Comparison of ENCODE assay signal across 5 cellular contexts in the genomic region with DNA sequence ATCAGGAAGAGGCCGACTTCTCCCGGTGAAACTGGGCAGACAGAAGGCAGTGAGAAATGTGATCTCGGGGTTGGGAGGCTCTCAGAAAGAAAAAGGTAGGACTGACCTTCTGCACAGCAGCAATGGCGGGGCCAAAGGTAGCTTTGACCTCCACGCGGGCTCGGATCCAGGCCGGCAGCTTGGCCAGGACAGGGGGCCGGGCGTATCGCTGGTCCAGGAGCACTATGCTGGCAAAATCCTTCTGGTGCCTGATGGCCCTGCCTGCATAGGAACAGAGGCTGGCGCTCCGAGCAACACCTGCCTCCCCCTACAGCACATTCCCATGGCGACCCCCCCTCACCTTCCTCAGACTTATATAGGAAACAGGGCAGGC.
DNase-seq lines count a peak whose midpoint lies in the region; ATAC-seq, FAIRE-seq and TF ChIP-seq lines count a peak whose summit lies in the region.
"Not testable (repeated sequence)": the region's sequence is repeated elsewhere in the genome, so short reads cannot be mapped to it uniquely, and the experiment has no call there.

No MANE protein-coding gene starts in this region.

- in situ Hi-C loops in HepG2 (cut with HindIII; ENCODE audit: extremely low pct_ligation_motif_present, low pct_unique_long_range_greater_than_20kb), result not testable (repeated sequence)

- not testable (repeated sequence) for H2AFZ ChIP-seq in HepG2 (ENCODE audit: low read length)

- not testable (repeated sequence) for ATAC-seq in HepG2

- TF ChIP-seq CTCF in C4-2B (conservative IDR thresholded peaks at IDR 0.05); HepG2 (CRISPR knock-in tag; IDR thresholded peaks at IDR 0.05): not testable (repeated sequence)

- WGBS in HepG2 (ENCODE audit: low lambda C conversion rate), result no CpG with 5 or more reads among the region's 14 CpGs

- peak; percentile 19 for DNase-seq in activated CD8-positive, alpha-beta memory T cell treated with anti-CD3 and anti-CD28 coated beads for 24 hours
- DNase-seq in cardiac septum (ENCODE audit: low spot score) (peak; percentile 24), mesenteric fat pad (ENCODE audit: low spot score) (peak; percentile 51)
- not testable (repeated sequence) for DNase-seq in HepG2 (ENCODE audit: low spot score)

- peak overlapping the region; percentile 54 for H3K27ac ChIP-seq in C4-2B
- not testable (repeated sequence) for H3K27ac ChIP-seq in HepG2 (ENCODE audit: extremely low read length, insufficient read depth, low read length)

- H3K36me3 ChIP-seq in HepG2 (replicated peaks in 1 of 2; ENCODE audit: control insufficient read depth in 1 of 2, insufficient read depth in 2 of 2, low read length in 2 of 2), result not testable (repeated sequence)

- TF ChIP-seq RAD21 in HepG2 (CRISPR knock-in tag; IDR thresholded peaks at IDR 0.05), result not testable (repeated sequence)

- H3K79me2 ChIP-seq in HepG2 (ENCODE audit: insufficient read depth, low read length), result not testable (repeated sequence)

- CTCF ChIA-PET in HepG2 (lab: Yijun Ruan, JAX; ENCODE audit: low intra/inter-chr PET ratio, low total read pairs), result not testable (repeated sequence)

- BruUV-seq in HepG2 (replicated peaks; lab: Mats Ljungman, UMichigan), result not testable (repeated sequence)

- not testable (repeated sequence) for TF ChIP-seq POLR2A in HepG2 (IDR thresholded peaks at IDR 0.05; ENCODE audit: insufficient read depth in 1 of 2, low read depth in 2 of 2, low read length in 2 of 2)

- not testable (repeated sequence) for H4K20me1 ChIP-seq in HepG2 (ENCODE audit: insufficient read depth, low read length)

- not testable (repeated sequence) for H3K4me2 ChIP-seq in HepG2 (ENCODE audit: low read depth, low read length)

- POLR2A ChIA-PET in HepG2 (lab: Yijun Ruan, JAX), result not testable (repeated sequence)

- H3K4me3 ChIP-seq in HepG2 (replicated peaks in 1 of 3; ENCODE audit: insufficient read depth in 1 of 3, low read depth in 2 of 3, low read length in 3 of 3), result not testable (repeated sequence)

- H3K4me1 ChIP-seq in HepG2 (ENCODE audit: insufficient read depth, low read length), result not testable (repeated sequence)

- H3K27me3 ChIP-seq in HepG2 (ENCODE audit: control insufficient read depth in 1 of 2, insufficient read depth in 2 of 2, low read length in 2 of 2), result not testable (repeated sequence)

- TF ChIP-seq EP300 in HepG2 (IDR thresholded peaks at IDR 0.05; ENCODE audit: low read depth in 2 of 2, low read length in 2 of 2); HepG2 (CRISPR knock-in tag; IDR thresholded peaks at IDR 0.05; ENCODE audit: borderline replicate concordance): not testable (repeated sequence)

- not testable (repeated sequence) for H3K9ac ChIP-seq in HepG2 (ENCODE audit: insufficient read depth, low read depth, low read length)

- intact Hi-C loops in cardiac septum (cut with DNase I); HepG2 (cut with micrococcal nuclease; ENCODE audit: unreplicated experiment): not testable (repeated sequence)

- not testable (repeated sequence) for FAIRE-seq in HepG2 (lab: Jason Lieb, UNC)

- not testable (repeated sequence) for H3K9me3 ChIP-seq in HepG2 (ENCODE audit: low read length)

TF ChIP-seq in HepG2, 621 proteins besides CTCF, POLR2A, EP300 and RAD21:
- 0 out of 2 replicates have a peak, but pooled peaks have one; percentile 1 for TF ChIP-seq SAP130 (CRISPR knock-in tag; IDR thresholded peaks at IDR 0.05; ENCODE audit: low read depth)
